ENCODE assay signal across 1 cellular context in the genomic region with DNA sequence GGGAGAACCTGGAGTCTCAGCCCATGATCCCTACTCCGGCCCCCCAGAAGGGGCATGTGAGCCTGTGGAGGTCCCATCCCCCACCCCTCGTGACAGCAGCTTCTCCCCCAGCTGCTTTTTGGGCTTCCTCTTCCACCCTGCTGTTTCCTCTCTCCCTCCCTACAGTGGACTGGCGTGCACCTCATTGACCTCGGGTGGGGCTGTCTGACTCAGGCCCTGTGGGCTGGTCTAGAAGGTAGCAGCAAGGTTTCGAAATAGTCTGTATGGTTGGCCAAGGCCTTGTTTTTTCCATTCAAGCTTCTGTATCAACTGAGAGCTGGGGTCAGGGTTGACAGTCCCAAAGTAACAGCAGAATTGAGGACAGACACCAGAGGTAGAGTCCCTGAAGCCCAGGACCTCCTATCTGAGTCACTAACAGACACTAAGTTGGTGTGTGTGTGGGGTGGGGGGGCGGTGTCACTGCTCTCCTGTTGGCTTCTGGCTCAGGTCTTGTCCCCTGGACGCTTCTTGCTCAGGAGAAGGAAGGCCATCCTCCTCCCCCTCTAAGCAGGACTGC.
TF ChIP-seq lines count a peak whose summit lies in the region.

No MANE protein-coding gene starts in this region.

TF ChIP-seq in HepG2, 621 proteins besides CTCF, POLR2A, EP300 and RAD21 (continued from another document):
- TF ChIP-seq, protein P1, sequence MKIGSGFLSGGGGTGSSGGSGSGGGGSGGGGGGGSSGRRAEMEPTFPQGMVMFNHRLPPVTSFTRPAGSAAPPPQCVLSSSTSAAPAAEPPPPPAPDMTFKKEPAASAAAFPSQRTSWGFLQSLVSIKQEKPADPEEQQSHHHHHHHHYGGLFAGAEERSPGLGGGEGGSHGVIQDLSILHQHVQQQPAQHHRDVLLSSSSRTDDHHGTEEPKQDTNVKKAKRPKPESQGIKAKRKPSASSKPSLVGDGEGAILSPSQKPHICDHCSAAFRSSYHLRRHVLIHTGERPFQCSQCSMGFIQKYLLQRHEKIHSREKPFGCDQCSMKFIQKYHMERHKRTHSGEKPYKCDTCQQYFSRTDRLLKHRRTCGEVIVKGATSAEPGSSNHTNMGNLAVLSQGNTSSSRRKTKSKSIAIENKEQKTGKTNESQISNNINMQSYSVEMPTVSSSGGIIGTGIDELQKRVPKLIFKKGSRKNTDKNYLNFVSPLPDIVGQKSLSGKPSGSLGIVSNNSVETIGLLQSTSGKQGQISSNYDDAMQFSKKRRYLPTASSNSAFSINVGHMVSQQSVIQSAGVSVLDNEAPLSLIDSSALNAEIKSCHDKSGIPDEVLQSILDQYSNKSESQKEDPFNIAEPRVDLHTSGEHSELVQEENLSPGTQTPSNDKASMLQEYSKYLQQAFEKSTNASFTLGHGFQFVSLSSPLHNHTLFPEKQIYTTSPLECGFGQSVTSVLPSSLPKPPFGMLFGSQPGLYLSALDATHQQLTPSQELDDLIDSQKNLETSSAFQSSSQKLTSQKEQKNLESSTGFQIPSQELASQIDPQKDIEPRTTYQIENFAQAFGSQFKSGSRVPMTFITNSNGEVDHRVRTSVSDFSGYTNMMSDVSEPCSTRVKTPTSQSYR (CRISPR knock-in tag; IDR thresholded peaks at IDR 0.05; ENCODE audit: borderline replicate concordance) = peak; percentile 40; the same call in 1 of the 2 replicates
- no peak for TF ChIP-seq RFXANK (CRISPR knock-in tag; IDR thresholded peaks at IDR 0.05)
- TF ChIP-seq ZNF619 (CRISPR knock-in tag; IDR thresholded peaks at IDR 0.05) = no peak
- TF ChIP-seq ZFX (CRISPR knock-in tag; IDR thresholded peaks at IDR 0.05; ENCODE audit: low read depth) = peak; percentile 72
- TF ChIP-seq ZNF292 (CRISPR knock-in tag; IDR thresholded peaks at IDR 0.05; ENCODE audit: borderline replicate concordance, low read depth) = 0 out of 2 replicates have a peak, but pooled peaks have one; percentile 62
- TF ChIP-seq ZMYM3 (CRISPR knock-in tag; IDR thresholded peaks at IDR 0.05) = peak; percentile 40; the same call in 1 of the 2 replicates
- TF ChIP-seq FOXO1 (CRISPR knock-in tag; IDR thresholded peaks at IDR 0.05) = peak; percentile 53; the same call in 1 of the 2 replicates
- TF ChIP-seq NR2F1 (CRISPR knock-in tag; IDR thresholded peaks at IDR 0.05) = peak in 1 of 2 experiments; percentile 40; a peak in 1 of 4 replicates
- 0 out of 2 replicates have a peak, but pooled peaks have one; percentile 17 for TF ChIP-seq SP2 (CRISPR knock-in tag; IDR thresholded peaks at IDR 0.05)
- no peak for TF ChIP-seq TGIF2 (CRISPR knock-in tag; IDR thresholded peaks at IDR 0.05)
- TF ChIP-seq ZNF660 (CRISPR knock-in tag; IDR thresholded peaks at IDR 0.05; ENCODE audit: borderline replicate concordance, low read depth) = no peak
- no peak; the same call in 1 of the 2 replicates for TF ChIP-seq KAT8 (CRISPR knock-in tag; IDR thresholded peaks at IDR 0.05)
